ENCODE assay signal across 9 cellular contexts in the genomic region with DNA sequence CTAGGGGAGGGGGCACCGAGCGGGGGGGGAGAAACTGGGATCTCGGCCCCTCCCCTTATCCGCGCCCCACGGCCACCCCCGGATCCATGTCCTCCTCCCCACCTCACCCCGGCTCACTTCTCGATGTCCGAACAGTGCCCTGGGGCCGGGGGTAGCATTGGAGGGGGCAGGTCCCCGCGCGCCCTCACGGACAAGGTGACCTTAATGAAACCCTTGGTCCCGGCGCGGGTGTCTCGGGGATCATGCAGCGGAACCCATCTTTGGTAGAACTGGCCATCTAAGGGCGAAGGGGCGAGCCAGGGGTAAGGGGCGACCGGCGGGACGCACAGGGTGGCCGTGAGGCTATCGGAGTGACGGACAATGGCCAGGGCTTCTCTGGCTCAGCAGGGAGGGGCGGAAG. TPM values are rescaled to one million over a fixed set of nuclear protein-coding genes. Genes with fewer than 3 reads are reported as not detected.
A peak's percentile ranks its signal among the peaks of the same experiment; 100 is the strongest.
DNase-seq lines count a peak whose midpoint lies in the region; ATAC-seq, FAIRE-seq and TF ChIP-seq lines count a peak whose summit lies in the region.
"Had no signal": no experiment of that assay in that cellular context is flagged by ENCODE, and none has a peak within 500 bp of the region (broad histone marks: within the 10 kb centered on the region; RNA-seq: fewer than 3 reads in every experiment).

No MANE protein-coding gene starts in this region.

- peak overlapping the region; percentile 9 for H3K4me3 Mint-ChIP-seq in activated CD8-positive, alpha-beta T cell treated with anti-CD3 and anti-CD28 coated beads for 36 hours
- H3K4me3 Mint-ChIP-seq in activated CD8-positive, alpha-beta T cell treated with anti-CD3 and anti-CD28 coated beads, Interleukin-2, amount 10 ng/mL, durations not matched to agents 7 days and 5 days: no peak overlapping the region

- ATAC-seq in activated CD8-positive, alpha-beta T cell treated with anti-CD3 and anti-CD28 coated beads for 36 hours: no peak
- no peak for ATAC-seq in activated CD8-positive, alpha-beta T cell treated with anti-CD3 and anti-CD28 coated beads, Interleukin-2, amount 10 ng/mL, durations not matched to agents 7 days and 5 days

- H3K9ac ChIP-seq in liver (ENCODE audit: low read depth in 1 of 2, low read length in 2 of 2): peak overlapping the region in 1 of 2 donors; percentile 3

- H3K9me3 Mint-ChIP-seq in activated CD8-positive, alpha-beta T cell treated with anti-CD3 and anti-CD28 coated beads for 36 hours: no peaks in the 10 kb centered on the region
- no peaks in the 10 kb centered on the region for H3K9me3 Mint-ChIP-seq in activated CD8-positive, alpha-beta T cell treated with anti-CD3 and anti-CD28 coated beads, Interleukin-2, amount 10 ng/mL, durations not matched to agents 7 days and 5 days (ENCODE audit: insufficient read depth)
- H3K9me3 Mint-ChIP-seq: activated T-helper 2 cell treated with anti-CD3 and anti-CD28 coated beads, Interferon-gamma antibody, Interleukin-2, Interleukin-4, amounts not matched to agents 10 μg/mL and 5 μg/mL and 100 μg/mL, durations not matched to agents 14 hours and 24 hours and 36 hours had no signal

- no peaks in the 10 kb centered on the region for H3K36me3 Mint-ChIP-seq in activated CD8-positive, alpha-beta T cell treated with anti-CD3 and anti-CD28 coated beads for 36 hours (ENCODE audit: low read depth)
- H3K36me3 Mint-ChIP-seq in activated CD8-positive, alpha-beta T cell treated with anti-CD3 and anti-CD28 coated beads, Interleukin-2, amount 10 ng/mL, durations not matched to agents 7 days and 5 days (ENCODE audit: low read depth): no peaks in the 10 kb centered on the region

- POLR2A ChIA-PET in activated CD8-positive, alpha-beta T cell treated with anti-CD3 and anti-CD28 coated beads for 36 hours (lab: Charles Lee): interaction anchor here (0.6 to 0.7 kb wide), 2 partner anchors 18 to 60 kb away, joined by 3 to 5 read pairs; partner anchors contain the start of gene ERGIC3
- POLR2A ChIA-PET in activated CD8-positive, alpha-beta T cell treated with anti-CD3 and anti-CD28 coated beads, Interleukin-2, amount 10 ng/mL, durations not matched to agents 7 days and 5 days (lab: Charles Lee): interaction anchor here (0.6 kb wide), 1 partner anchor 68 kb away, joined by 3 read pairs; no protein-coding TSS in a partner anchor

- H3K27me3 Mint-ChIP-seq in activated CD8-positive, alpha-beta T cell treated with anti-CD3 and anti-CD28 coated beads for 36 hours: peaks cover 28% of the 10 kb centered on the region
- peaks cover 56% of the 10 kb centered on the region for H3K27me3 Mint-ChIP-seq in activated CD8-positive, alpha-beta T cell treated with anti-CD3 and anti-CD28 coated beads, Interleukin-2, amount 10 ng/mL, durations not matched to agents 7 days and 5 days (ENCODE audit: low read depth)

- H3K4me3 ChIP-seq in bronchial epithelial cell (ENCODE audit: low read depth, low read length): peak overlapping the region; percentile 33
- peak overlapping the region; percentile 2 to 47 (median 29) for H3K4me3 ChIP-seq in liver (ENCODE audit: low read depth in 1 of 3, low read length in 3 of 3)
- peak overlapping the region; percentile 21 to 32 for H3K4me3 ChIP-seq in testis

- H3K4me1 Mint-ChIP-seq in activated CD8-positive, alpha-beta T cell treated with anti-CD3 and anti-CD28 coated beads for 36 hours (ENCODE audit: low read depth): peaks cover 4% of the 10 kb centered on the region
- peaks cover 12% of the 10 kb centered on the region for H3K4me1 Mint-ChIP-seq in activated CD8-positive, alpha-beta T cell treated with anti-CD3 and anti-CD28 coated beads, Interleukin-2, amount 10 ng/mL, durations not matched to agents 7 days and 5 days (ENCODE audit: low read depth)

- no peak for FAIRE-seq in bronchial epithelial cell (lab: Jason Lieb, UNC)

- no peak for DNase-seq in activated CD8-positive, alpha-beta T cell treated with anti-CD3 and anti-CD28 coated beads for 36 hours
- no peak for DNase-seq in activated CD8-positive, alpha-beta T cell treated with anti-CD3 and anti-CD28 coated beads, Interleukin-2, amount 10 ng/mL, durations not matched to agents 7 days and 5 days
- DNase-seq in bronchial epithelial cell (ENCODE audit: low read depth) (no peak), testis (no peak), NOMO-1 treated with DMSO at 0.1 percent for 48 hours (lab: John Stamatoyannopoulos, UW; ENCODE audit: unreplicated experiment) (no peak), COLO668 (lab: John Stamatoyannopoulos, UW; ENCODE audit: unreplicated experiment) (no peak), SKM-1 treated with dmso at 0.1 percent for 144 hours (lab: John Stamatoyannopoulos, UW; ENCODE audit: unreplicated experiment) (no peak)

- WGBS in liver: 32% methylated on average over 30 of the region's 30 CpGs
- 10 to 40% methylated on average over 1 to 12 of the region's 30 CpGs for WGBS in testis, 2 donors

- H3K9me3 ChIP-seq in liver (ENCODE audit: control insufficient read depth in 4 of 4, low read length in 3 of 4) (no peaks in the 10 kb centered on the region), testis (no peaks in the 10 kb centered on the region)

- H3K36me3 ChIP-seq in bronchial epithelial cell (ENCODE audit: control insufficient read depth, insufficient read depth, low read length) (no peaks in the 10 kb centered on the region), liver (ENCODE audit: control insufficient read depth in 4 of 4, insufficient read depth in 3 of 4, low read depth in 1 of 4, low read length in 3 of 4) (no peaks in the 10 kb centered on the region), testis (ENCODE audit: low read depth, missing control alignments) (no peaks in the 10 kb centered on the region)

- H3K27me3 ChIP-seq in bronchial epithelial cell (ENCODE audit: control insufficient read depth, insufficient read depth, low read length) (peaks cover 20% of the 10 kb centered on the region), liver (ENCODE audit: control insufficient read depth in 4 of 4, insufficient read depth in 4 of 4, low read length in 3 of 4) (no peaks in the 10 kb centered on the region), testis (no peaks in the 10 kb centered on the region)

- CTCF ChIA-PET in activated CD8-positive, alpha-beta T cell treated with anti-CD3 and anti-CD28 coated beads for 36 hours (lab: Charles Lee): interaction anchor here (1.0 to 2.0 kb wide), 5 partner anchors 14 to 391 kb away, joined by 3 to 9 read pairs (median 7); partner anchors contain the start of genes SCAND1 and SPAG4
- CTCF ChIA-PET in activated CD8-positive, alpha-beta T cell treated with anti-CD3 and anti-CD28 coated beads, Interleukin-2, amount 10 ng/mL, durations not matched to agents 7 days and 5 days (lab: Charles Lee): interaction anchor here (1.0 to 5.3 kb wide), 10 partner anchors 10 to 352 kb away, joined by 3 to 43 read pairs (median 5); partner anchors contain the start of genes CPNE1, NFS1, RBM12 and ROMO1

- no peak for TF ChIP-seq POLR2A in testis (IDR thresholded peaks at IDR 0.05)

- no peak overlapping the region for H3K27ac Mint-ChIP-seq in activated CD8-positive, alpha-beta T cell treated with anti-CD3 and anti-CD28 coated beads for 36 hours
- no peak overlapping the region for H3K27ac Mint-ChIP-seq in activated CD8-positive, alpha-beta T cell treated with anti-CD3 and anti-CD28 coated beads, Interleukin-2, amount 10 ng/mL, durations not matched to agents 7 days and 5 days
- H3K27ac Mint-ChIP-seq: activated T-helper 2 cell treated with anti-CD3 and anti-CD28 coated beads, Interferon-gamma antibody, Interleukin-2, Interleukin-4, amounts not matched to agents 10 μg/mL and 5 μg/mL and 100 μg/mL, durations not matched to agents 14 hours and 24 hours and 36 hours had no signal

- no peak for TF ChIP-seq RAD21 in liver (IDR thresholded peaks at IDR 0.05)

- H3K4me1 ChIP-seq in liver (ENCODE audit: control insufficient read depth in 4 of 4, insufficient read depth in 4 of 4, low read length in 3 of 4): peaks cover 7 to 14% (median 13%) of the 10 kb centered on the region in 4 donors
- peaks cover 10% of the 10 kb centered on the region for H3K4me1 ChIP-seq in testis

- intact Hi-C loops in activated CD8-positive, alpha-beta T cell treated with anti-CD3 and anti-CD28 coated beads for 36 hours (cut with micrococcal nuclease): no loop called here
- intact Hi-C loops in testis (cut with DNase I; ENCODE audit: low total_unique reads): no loop called here

- no peak for TF ChIP-seq CTCF in activated CD8-positive, alpha-beta T cell treated with anti-CD3 and anti-CD28 coated beads for 36 hours (IDR thresholded peaks at IDR 0.05)
- no peak for TF ChIP-seq CTCF in bronchial epithelial cell (IDR thresholded peaks at IDR 0.05; ENCODE audit: insufficient read depth, low read length, severe bottlenecking)
- TF ChIP-seq CTCF in liver (IDR thresholded peaks at IDR 0.05; ENCODE audit: low read depth, low read length, missing input control): no peak
- no peak for TF ChIP-seq CTCF in testis (IDR thresholded peaks at IDR 0.05)

- H3K27ac ChIP-seq in liver (ENCODE audit: low read depth in 1 of 2, low read length in 2 of 2) (no peak overlapping the region), testis (no peak overlapping the region)

TF ChIP-seq in liver, 16 proteins besides CTCF, POLR2A, EP300 and RAD21 (continues in another document):
- TF ChIP-seq, protein P1, sequence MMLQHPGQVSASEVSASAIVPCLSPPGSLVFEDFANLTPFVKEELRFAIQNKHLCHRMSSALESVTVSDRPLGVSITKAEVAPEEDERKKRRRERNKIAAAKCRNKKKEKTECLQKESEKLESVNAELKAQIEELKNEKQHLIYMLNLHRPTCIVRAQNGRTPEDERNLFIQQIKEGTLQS (IDR thresholded peaks at IDR 0.05): no peak
- TF ChIP-seq GABPA (IDR thresholded peaks at IDR 0.05 in 1 of 2, conservative IDR thresholded peaks at IDR 0.05 in 1 of 2) (no peak), HNF4A (conservative IDR thresholded peaks at IDR 0.05) (no peak), EGR1 (IDR thresholded peaks at IDR 0.05; ENCODE audit: low read depth in 2 of 2) (no peak), FOXA1 (IDR thresholded peaks at IDR 0.05) (no peak)
- TF ChIP-seq, protein P2, sequence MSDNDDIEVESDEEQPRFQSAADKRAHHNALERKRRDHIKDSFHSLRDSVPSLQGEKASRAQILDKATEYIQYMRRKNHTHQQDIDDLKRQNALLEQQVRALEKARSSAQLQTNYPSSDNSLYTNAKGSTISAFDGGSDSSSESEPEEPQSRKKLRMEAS (IDR thresholded peaks at IDR 0.05): no peak

RNA-seq across cellular contexts. Expression of gene SPAG4, which starts 13.6 kb away (rescaled TPM):
- total RNA-seq in activated CD8-positive, alpha-beta T cell treated with anti-CD3 and anti-CD28 coated beads for 36 hours: 10 to 100 TPM; 11.5 to 11.8 TPM
- 1 to 10 TPM; 2.6 to 5.0 TPM for total RNA-seq in activated CD8-positive, alpha-beta T cell treated with anti-CD3 and anti-CD28 coated beads, Interleukin-2, amount 10 ng/mL, durations not matched to agents 7 days and 5 days
- total RNA-seq in bronchial epithelial cell: 6.1 and 9.9 TPM in 2 replicates
- total RNA-seq in liver: 1 to 10 TPM; 3.3 to 3.5 TPM
- 1 to 10 TPM; 2.1 to 4.6 TPM for polyA plus RNA-seq in liver
- 10 to 100 TPM; 21.6 to 49.0 TPM for total RNA-seq in testis
- polyA plus RNA-seq in testis (ENCODE audit: insufficient read depth, low read depth, low replicate concordance): 39.0 TPM
